ENCODE assay signal across 9 cellular contexts in the genomic region with DNA sequence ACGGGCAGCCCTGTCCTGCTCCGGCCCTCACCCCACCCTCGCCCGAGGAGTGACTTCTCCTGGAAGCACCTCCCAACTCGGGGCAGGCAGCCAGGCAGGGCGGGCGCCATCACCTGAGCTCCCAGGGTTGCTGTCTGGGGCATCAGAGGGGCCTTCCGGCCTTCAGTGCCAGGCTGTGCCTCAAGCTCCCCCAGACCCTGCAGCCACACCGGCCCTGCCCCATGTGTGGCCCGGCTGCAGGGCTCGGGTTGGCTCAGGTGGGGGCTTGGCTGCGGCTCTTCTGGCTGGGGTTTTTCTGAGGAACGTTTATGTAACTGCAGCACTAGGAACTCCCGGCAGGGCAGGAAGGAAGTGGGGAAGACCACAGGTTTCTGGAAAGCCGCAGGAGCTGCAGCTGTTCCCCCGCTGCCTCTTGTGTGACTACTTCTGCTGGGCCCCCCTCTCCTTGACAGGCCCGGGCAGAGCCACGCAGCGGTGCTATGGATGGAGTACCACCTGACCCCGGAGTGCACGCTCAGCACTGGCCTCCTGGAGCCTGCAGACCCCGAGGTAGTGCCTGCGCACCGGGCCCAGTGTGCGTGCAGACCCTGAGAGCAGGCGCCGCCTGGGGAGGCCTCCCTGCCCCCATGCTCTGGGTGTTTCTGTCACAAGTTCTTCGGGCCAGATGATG. TPM values are rescaled to one million over a fixed set of nuclear protein-coding genes. Genes with fewer than 3 reads are reported as not detected.
A peak's percentile ranks its signal among the peaks of the same experiment; 100 is the strongest.
DNase-seq lines count a peak whose midpoint lies in the region; ATAC-seq and TF ChIP-seq lines count a peak whose summit lies in the region.
"Had no signal": no experiment of that assay in that cellular context is flagged by ENCODE, and none has a peak within 500 bp of the region (broad histone marks: within the 10 kb centered on the region; RNA-seq: fewer than 3 reads in every experiment).

No MANE protein-coding gene starts in this region.

- DNase-seq in T-cell (peak; percentile 42 to 76 (median 64)), foreskin fibroblast (no peak), NCI-H510A (lab: John Stamatoyannopoulos, UW) (no peak), mesendoderm (no peak)
- peak; percentile 80 for DNase-seq in activated naive CD8-positive, alpha-beta T cell treated with anti-CD3 and anti-CD28 coated beads for 36 hours
- peak in 2 of 3 donors; percentile 30 to 38 for DNase-seq in stimulated activated CD4-positive, alpha-beta T cell treated with anti-CD3 and anti-CD28 coated beads, TNF-alpha, amount 100 ng/mL, for 48 hours (ENCODE audit: low read depth in 3 of 3)

- H3K4me3 Mint-ChIP-seq in T-cell = peak overlapping the region; percentile 57 to 79 (median 73)
- H3K4me3 Mint-ChIP-seq in activated naive CD8-positive, alpha-beta T cell treated with anti-CD3 and anti-CD28 coated beads for 36 hours = peak overlapping the region; percentile 45
- H3K4me3 Mint-ChIP-seq: stimulated activated naive CD8-positive, alpha-beta T cell treated with anti-CD3 and anti-CD28 coated beads, Interleukin-15, Interleukin-2, amounts not matched to agents 100 ng/mL and 50 ng/mL, for 24 hours had no signal

- peaks cover 30% of the 10 kb centered on the region for H3K36me3 Mint-ChIP-seq in T-cell
- peaks cover 34% of the 10 kb centered on the region for H3K36me3 Mint-ChIP-seq in activated naive CD8-positive, alpha-beta T cell treated with anti-CD3 and anti-CD28 coated beads for 36 hours

- H2AK5ac ChIP-seq in mesendoderm (ENCODE audit: low read length) = no peak overlapping the region

- no peak overlapping the region for H3K4ac ChIP-seq in mesendoderm (ENCODE audit: low read depth, low read length)

- H3K9me3 Mint-ChIP-seq in T-cell = no peaks in the 10 kb centered on the region
- no peaks in the 10 kb centered on the region for H3K9me3 Mint-ChIP-seq in activated naive CD8-positive, alpha-beta T cell treated with anti-CD3 and anti-CD28 coated beads for 36 hours
- H3K9me3 Mint-ChIP-seq: stimulated activated naive CD8-positive, alpha-beta T cell treated with anti-CD3 and anti-CD28 coated beads, Interleukin-15, Interleukin-2, amounts not matched to agents 100 ng/mL and 50 ng/mL, for 24 hours had no signal

- H3K79me2 ChIP-seq in mesendoderm (ENCODE audit: control insufficient read depth, insufficient read depth, low read length) = no peaks in the 10 kb centered on the region

- H3K9ac ChIP-seq in mesendoderm (ENCODE audit: low read length) = no peak overlapping the region

- H2BK5ac ChIP-seq in mesendoderm (ENCODE audit: low read length) = no peak overlapping the region

- peaks cover 3% of the 10 kb centered on the region for H3K36me3 ChIP-seq in mesendoderm (ENCODE audit: control insufficient read depth, insufficient read depth, low read length)

- no CpG with 5 or more reads among the region's 28 CpGs for WGBS in mesendoderm (ENCODE audit: extremely low coverage, insufficient coverage, low lambda C conversion rate)

- H2BK15ac ChIP-seq in mesendoderm (replicated peaks; ENCODE audit: low read depth) = no peak overlapping the region

- no peak overlapping the region for H2BK120ac ChIP-seq in mesendoderm (ENCODE audit: low read depth, low read length)

- H3K27me3 Mint-ChIP-seq in T-cell = no peaks in the 10 kb centered on the region
- no peaks in the 10 kb centered on the region for H3K27me3 Mint-ChIP-seq in activated naive CD8-positive, alpha-beta T cell treated with anti-CD3 and anti-CD28 coated beads for 36 hours
- H3K27me3 Mint-ChIP-seq: stimulated activated naive CD8-positive, alpha-beta T cell treated with anti-CD3 and anti-CD28 coated beads, Interleukin-15, Interleukin-2, amounts not matched to agents 100 ng/mL and 50 ng/mL, for 24 hours had no signal

- H4K8ac ChIP-seq in mesendoderm (ENCODE audit: low read depth, low read length) = no peak overlapping the region

- no peak overlapping the region for H3K23ac ChIP-seq in mesendoderm (ENCODE audit: low read length)

- no peak overlapping the region for H3K4me3 ChIP-seq in foreskin fibroblast (ENCODE audit: low read depth in 1 of 2, low read length in 2 of 2)
- no peak overlapping the region for H3K4me3 ChIP-seq in mesendoderm (ENCODE audit: low read length)

- peak overlapping the region in 1 of 2 donors; percentile 15 for H3K27ac Mint-ChIP-seq in T-cell
- H3K27ac Mint-ChIP-seq in activated naive CD8-positive, alpha-beta T cell treated with anti-CD3 and anti-CD28 coated beads for 36 hours = no peak overlapping the region
- H3K27ac Mint-ChIP-seq: stimulated activated naive CD8-positive, alpha-beta T cell treated with anti-CD3 and anti-CD28 coated beads, Interleukin-15, Interleukin-2, amounts not matched to agents 100 ng/mL and 50 ng/mL, for 24 hours had no signal

- H3K79me1 ChIP-seq in mesendoderm (ENCODE audit: low read length) = no peaks in the 10 kb centered on the region

- ATAC-seq in GM18858 (IDR thresholded peaks at IDR 0.05; ENCODE audit: unreplicated experiment) (peak; percentile 72), HG02970 (IDR thresholded peaks at IDR 0.05; ENCODE audit: low FRiP score, unreplicated experiment) (peak; percentile 68), T-cell (replicated peaks in 1 of 4) (peak; percentile 83 to 92 (median 86))

- CTCF ChIA-PET in T-cell (lab: Charles Lee) = interaction anchor here (0.6 kb wide), 2 partner anchors 115 to 546 kb away, joined by 3 to 5 read pairs; no protein-coding TSS in a partner anchor

- no peak overlapping the region for H4K5ac ChIP-seq in mesendoderm (ENCODE audit: low read length)

- H3K4me1 ChIP-seq in mesendoderm (ENCODE audit: control insufficient read depth, low read depth, low read length) = no peaks in the 10 kb centered on the region

- POLR2A ChIA-PET in T-cell (lab: Charles Lee) = no interaction called here

- H3K4me2 ChIP-seq in mesendoderm (ENCODE audit: low read length) = no peak overlapping the region

- H3K4me1 Mint-ChIP-seq in T-cell = peaks cover 39 to 40% (median 39%) of the 10 kb centered on the region in 3 donors
- H3K4me1 Mint-ChIP-seq in activated naive CD8-positive, alpha-beta T cell treated with anti-CD3 and anti-CD28 coated beads for 36 hours = peaks cover 24% of the 10 kb centered on the region

- no peak for TF ChIP-seq CTCF in foreskin fibroblast (IDR thresholded peaks at IDR 0.05; ENCODE audit: low read depth, low read length)

- H3K27ac ChIP-seq in mesendoderm (ENCODE audit: low read depth, low read length) = no peak overlapping the region

- H3K56ac ChIP-seq in mesendoderm (ENCODE audit: low read length) = no peak overlapping the region

- H3K27me3 ChIP-seq in mesendoderm (ENCODE audit: insufficient read depth, low read length, poor library complexity) = no peaks in the 10 kb centered on the region

- no peak overlapping the region for H3K18ac ChIP-seq in mesendoderm (ENCODE audit: low read length)

RNA-seq across cellular contexts. Expression of a gene that starts 45.6 kb away (rescaled TPM):
- total RNA-seq in T-cell = 10 to 100 TPM; 80.1 to 92.4 (median 87.2) TPM
- 10 to 100 TPM; 68.9 to 72.0 TPM for total RNA-seq in activated naive CD8-positive, alpha-beta T cell treated with anti-CD3 and anti-CD28 coated beads for 36 hours
- polyA plus RNA-seq in mesendoderm (2013, experiment 1 of 2) = 35.9 TPM
- 35.7 TPM for polyA plus RNA-seq in mesendoderm (2013, experiment 2 of 2)

RNA-seq across cellular contexts. Expression of a gene that starts 45.6 kb away (rescaled TPM):
- total RNA-seq in T-cell = 10 to 100 TPM; 42.5 to 50.3 (median 43.9) TPM
- 10 to 100 TPM; 23.0 to 23.3 TPM for total RNA-seq in activated naive CD8-positive, alpha-beta T cell treated with anti-CD3 and anti-CD28 coated beads for 36 hours
- 9.4 TPM for polyA plus RNA-seq in mesendoderm (2013, experiment 1 of 2)
- polyA plus RNA-seq in mesendoderm (2013, experiment 2 of 2) = 8.9 TPM

Comparison
In these comparisons a context has a peak if more than half of its experiments do, and no peak if none do; other contexts are left out.
1. DNase-seq: peak in T-cell (34 of 34), activated naive CD8-positive, alpha-beta T cell treated with anti-CD3 and anti-CD28 coated beads for 36 hours (single experiment) and stimulated activated CD4-positive, alpha-beta T cell treated with anti-CD3 and anti-CD28 coated beads, TNF-alpha, amount 100 ng/mL, for 48 hours (2 of 3); none in foreskin fibroblast (0 of 2), NCI-H510A (single experiment) and mesendoderm (single experiment).
2. Peak in every context shown above with its lines, with median percentiles within 50 percentile points of each other: ATAC-seq.